In the genomic region with DNA sequence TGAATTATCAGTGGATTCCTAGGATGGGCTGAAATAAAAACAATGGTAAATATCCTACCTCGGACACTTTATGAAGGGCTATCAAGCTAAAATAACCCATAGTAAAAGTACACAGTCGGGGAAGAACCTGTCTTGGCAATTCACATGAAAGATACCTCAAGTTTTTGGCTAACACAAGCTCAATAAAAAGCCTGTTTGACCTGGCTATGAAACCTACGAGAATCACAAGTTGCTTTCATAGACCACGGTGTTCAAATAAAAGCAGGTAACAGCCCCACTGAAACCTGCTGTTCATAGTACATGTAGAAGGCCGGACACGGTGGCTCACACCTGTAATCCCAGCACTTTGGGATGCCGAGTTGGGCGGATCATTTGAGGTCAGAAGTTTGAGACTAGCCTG, we compare ENCODE assay signal across 17 cellular contexts. TPM values are rescaled to one million over a fixed set of nuclear protein-coding genes. Genes with fewer than 3 reads are reported as not detected.
DNase-seq lines count a peak whose midpoint lies in the region; ATAC-seq, FAIRE-seq and TF ChIP-seq lines count a peak whose summit lies in the region.
"Had no signal": no experiment of that assay in that cellular context is flagged by ENCODE, and none has a peak within 500 bp of the region (broad histone marks: within the 10 kb centered on the region; RNA-seq: fewer than 3 reads in every experiment).

No MANE protein-coding gene starts in this region.

- intact Hi-C loops in endothelial cell of umbilical vein (cut with micrococcal nuclease) = no loop called here
- intact Hi-C loops in CD8-positive, alpha-beta T cell (cut with DNase I, micrococcal nuclease) = no loop called here

- H2AK5ac ChIP-seq in trophoblast cell (ENCODE audit: low read length) = no peak overlapping the region

- peaks cover 50% of the 10 kb centered on the region for H3K36me3 Mint-ChIP-seq in CD8-positive, alpha-beta T cell

- H3K23ac ChIP-seq in trophoblast cell (ENCODE audit: low read length) = no peak overlapping the region

- H3K4me3 Mint-ChIP-seq in CD8-positive, alpha-beta T cell = no peak overlapping the region
- H3K4me3 Mint-ChIP-seq: GM23338, H9 had no signal

- CTCF ChIA-PET in endothelial cell of umbilical vein (lab: Charles Lee) = no interaction called here
- CTCF ChIA-PET in CD8-positive, alpha-beta T cell (lab: Charles Lee) = no interaction called here

- no peaks in the 10 kb centered on the region for H4K20me1 ChIP-seq in endothelial cell of umbilical vein (replicated peaks; ENCODE audit: control insufficient read depth, extremely low read depth, insufficient read depth, low read length)

- H3K4me3 ChIP-seq in LNCaP clone FGC (ENCODE audit: low read depth, low read length) (no peak overlapping the region), endothelial cell of umbilical vein (replicated peaks in 1 of 3; ENCODE audit: insufficient read depth in 1 of 3, low read depth in 1 of 3, low read length in 3 of 3) (no peak overlapping the region), trophoblast cell (ENCODE audit: low read depth, low read length) (no peak overlapping the region)
- H3K4me3 ChIP-seq in CD8-positive, alpha-beta T cell (ENCODE audit: low read depth, low read length) = no peak overlapping the region
- H3K4me3 ChIP-seq: GM23338 had no signal

- H3K9ac ChIP-seq in endothelial cell of umbilical vein (replicated peaks; ENCODE audit: extremely low read depth, insufficient read depth, low read length) = no peak overlapping the region
- no peak overlapping the region for H3K9ac ChIP-seq in trophoblast cell (ENCODE audit: low read length)

- H3K27me3 ChIP-seq in endothelial cell of umbilical vein (ENCODE audit: control insufficient read depth in 2 of 2, insufficient read depth in 2 of 2, low read length in 2 of 2) (no peaks in the 10 kb centered on the region), trophoblast cell (ENCODE audit: insufficient read depth, low read length) (no peaks in the 10 kb centered on the region)
- no peaks in the 10 kb centered on the region for H3K27me3 ChIP-seq in CD8-positive, alpha-beta T cell (ENCODE audit: insufficient read depth, low read length)

- FAIRE-seq in endothelial cell of umbilical vein (lab: Jason Lieb, UNC) = peak; percentile 71
- FAIRE-seq: D721Med, GM12892 had no signal

- BruUV-seq in endothelial cell of umbilical vein (replicated peaks; lab: Mats Ljungman, UMichigan) = no TSS peak

- no peak for ATAC-seq in GM19351 (IDR thresholded peaks at IDR 0.05; ENCODE audit: unreplicated experiment)
- no peak for ATAC-seq in CD8-positive, alpha-beta T cell
- ATAC-seq: GM23338, HCT116 had no signal

- H3K4me1 ChIP-seq in endothelial cell of umbilical vein (ENCODE audit: control insufficient read depth, extremely low read depth, insufficient read depth, low read length) = no peaks in the 10 kb centered on the region
- H3K4me1 ChIP-seq in trophoblast cell (ENCODE audit: control insufficient read depth in 1 of 2, insufficient read depth in 2 of 2, low read length in 2 of 2) = no peaks in the 10 kb centered on the region
- peaks cover 26% of the 10 kb centered on the region for H3K4me1 ChIP-seq in CD8-positive, alpha-beta T cell (ENCODE audit: insufficient read depth, low read length)

- H3K18ac ChIP-seq in trophoblast cell (ENCODE audit: low read length) = no peak overlapping the region

- no peak overlapping the region for H4K12ac ChIP-seq in trophoblast cell (ENCODE audit: low read depth, low read length)

- no peaks in the 10 kb centered on the region for H3K9me1 ChIP-seq in endothelial cell of umbilical vein (replicated peaks; ENCODE audit: control insufficient read depth, extremely low read depth, insufficient read depth, low read length)

- H3K4me2 ChIP-seq in endothelial cell of umbilical vein (ENCODE audit: insufficient read depth, low read length) (no peak overlapping the region), trophoblast cell (ENCODE audit: low read length) (no peak overlapping the region)
- H3K4me2 ChIP-seq: GM23338 had no signal

- no peaks in the 10 kb centered on the region for H3K79me1 ChIP-seq in trophoblast cell (ENCODE audit: low read length)

- no peak overlapping the region for H2BK120ac ChIP-seq in trophoblast cell (ENCODE audit: insufficient read depth, low read length, poor library complexity)

- H3K36me3 ChIP-seq in endothelial cell of umbilical vein (ENCODE audit: control insufficient read depth in 2 of 2, extremely low read depth in 1 of 2, insufficient read depth in 2 of 2, low read length in 2 of 2) (no peaks in the 10 kb centered on the region), trophoblast cell (ENCODE audit: control insufficient read depth in 1 of 2, insufficient read depth in 2 of 2, low read length in 2 of 2) (peaks cover 2 to 6% of the 10 kb centered on the region in 2 experiments)
- peaks cover 6% of the 10 kb centered on the region for H3K36me3 ChIP-seq in CD8-positive, alpha-beta T cell (ENCODE audit: insufficient read depth, low read length)

- peak overlapping the region; percentile 75 for H3K4ac ChIP-seq in trophoblast cell (ENCODE audit: low read depth, low read length)

- DNase-seq in LNCaP clone FGC (ENCODE audit: low read depth) = peak; percentile 68
- no peak for DNase-seq in endothelial cell of umbilical vein (ENCODE audit: low read depth, low spot score)
- DNase-seq in trophoblast cell = no peak
- DNase-seq in CD8-positive, alpha-beta T cell = no peak
- DNase-seq in cerebellar nuclear complex (lab: John Stamatoyannopoulos, UW) = no peak
- DNase-seq: C1 segment of cervical spinal cord; CD8-positive, alpha-beta memory T cell; DMS 273 treated with DMSO at 0.1 percent for 48 hours; DMS53; DMS79 treated with DMSO at 0.1 percent for 48 hours; GF-D8; H9 had no signal

- H3K9me3 Mint-ChIP-seq in CD8-positive, alpha-beta T cell = no peaks in the 10 kb centered on the region
- H3K9me3 Mint-ChIP-seq: CD8-positive, alpha-beta memory T cell; GM23338 had no signal

- H2BK12ac ChIP-seq in trophoblast cell (ENCODE audit: low read length) = no peak overlapping the region

- TF ChIP-seq CTCF in LNCaP clone FGC (IDR thresholded peaks at IDR 0.05; ENCODE audit: control insufficient read depth, extremely low read depth, insufficient read depth) (no peak), endothelial cell of umbilical vein (IDR thresholded peaks at IDR 0.05; ENCODE audit: extremely low read depth in 1 of 2, insufficient read depth in 1 of 2, low read depth in 1 of 2, low read length in 2 of 2) (no peak)
- TF ChIP-seq CTCF in CD8-positive, alpha-beta T cell (IDR thresholded peaks at IDR 0.05) = no peak

- no peak overlapping the region for H4K8ac ChIP-seq in trophoblast cell (ENCODE audit: low read depth, low read length)

- no peak overlapping the region for H3K14ac ChIP-seq in trophoblast cell (ENCODE audit: low read length)

- H3K27me3 Mint-ChIP-seq in CD8-positive, alpha-beta T cell (ENCODE audit: low read depth) = no peaks in the 10 kb centered on the region

- H3K79me2 ChIP-seq in endothelial cell of umbilical vein (ENCODE audit: control insufficient read depth, insufficient read depth, low read length) (peaks cover 93% of the 10 kb centered on the region), trophoblast cell (ENCODE audit: control insufficient read depth, insufficient read depth, low read length, poor library complexity) (peaks cover 2% of the 10 kb centered on the region)

- no peaks in the 10 kb centered on the region for H3K9me3 ChIP-seq in endothelial cell of umbilical vein (replicated peaks; ENCODE audit: control insufficient read depth, insufficient read depth, low read length)
- no peaks in the 10 kb centered on the region for H3K9me3 ChIP-seq in trophoblast cell (ENCODE audit: insufficient read depth, low read depth, low read length)
- H3K9me3 ChIP-seq in CD8-positive, alpha-beta T cell (ENCODE audit: low read length) = no peaks in the 10 kb centered on the region

- dilution Hi-C loops in endothelial cell of umbilical vein (cut with MboI; ENCODE audit: extremely low pct_ligation_motif_present, low sequenced_read_pairs) = no loop called here

- no peak overlapping the region for H2AFZ ChIP-seq in endothelial cell of umbilical vein (ENCODE audit: low read depth, low read length)
- H2AFZ ChIP-seq in trophoblast cell (ENCODE audit: insufficient read depth, low read length, poor library complexity) = no peak overlapping the region
- H2AFZ ChIP-seq: GM23338 had no signal

- H2BK5ac ChIP-seq in trophoblast cell (ENCODE audit: low read depth, low read length, poor library complexity) = no peak overlapping the region

- H4K91ac ChIP-seq in trophoblast cell (ENCODE audit: low read depth, low read length) = no peak overlapping the region

- POLR2A ChIA-PET in endothelial cell of umbilical vein (lab: Charles Lee) = interaction anchor here (1.1 kb wide), 1 partner anchor 9 kb away, joined by 3 read pairs; no protein-coding TSS in a partner anchor
- POLR2A ChIA-PET in CD8-positive, alpha-beta T cell (lab: Charles Lee) = interaction anchor here (0.6 to 2.7 kb wide), 2 partner anchors 13 to 17 kb away, joined by 3 to 10 read pairs; partner anchors contain the start of gene RLIM

- WGBS in trophoblast cell (ENCODE audit: extremely low coverage, insufficient coverage, insufficient read length) = no CpG with 5 or more reads among the region's 8 CpGs

- no peak overlapping the region for H3K27ac Mint-ChIP-seq in CD8-positive, alpha-beta T cell
- H3K27ac Mint-ChIP-seq: H9 had no signal

- no peak overlapping the region for H3K27ac ChIP-seq in endothelial cell of umbilical vein (ENCODE audit: insufficient read depth, low read depth, low read length)
- H3K27ac ChIP-seq in trophoblast cell (ENCODE audit: low read depth, low read length) = no peak overlapping the region
- no peak overlapping the region for H3K27ac ChIP-seq in CD8-positive, alpha-beta T cell (ENCODE audit: low read depth, low read length)

- peaks cover 68% of the 10 kb centered on the region for H3K4me1 Mint-ChIP-seq in CD8-positive, alpha-beta T cell (ENCODE audit: low read depth)

- no peak for TF ChIP-seq POLR2A in endothelial cell of umbilical vein (IDR thresholded peaks at IDR 0.05; ENCODE audit: low read depth, low read length)

TF ChIP-seq in endothelial cell of umbilical vein, 7 proteins besides CTCF, POLR2A, EP300 and RAD21 (continues in another document):
- TF ChIP-seq FOS (IDR thresholded peaks at IDR 0.05; ENCODE audit: borderline replicate concordance, insufficient read depth, low read length) (no peak), JUN (IDR thresholded peaks at IDR 0.05; ENCODE audit: borderline replicate concordance, insufficient read depth, insufficient read length, low read depth) (no peak), POLR2AphosphoS5 (IDR thresholded peaks at IDR 0.05; ENCODE audit: insufficient read depth, low read depth, low read length) (no peak)

RNA-seq across cellular contexts. Expression of gene RLIM, which starts 12.3 kb away (rescaled TPM):
- total RNA-seq in endothelial cell of umbilical vein = 40.1 and 41.7 TPM in 2 replicates
- 6.2 and 8.2 TPM in 2 replicates for polyA plus RNA-seq in endothelial cell of umbilical vein
- 9.7 and 10.1 TPM in 2 replicates for polyA plus RNA-seq in endothelial cell of umbilical vein (2011; cell fraction: cytosol; rRNA removed)
- polyA plus RNA-seq in endothelial cell of umbilical vein (2011; cell fraction: nucleus; rRNA removed) = 18.3 and 21.9 TPM in 2 replicates
- polyA plus RNA-seq in endothelial cell of umbilical vein (2012) = 19.7 and 25.0 TPM in 2 replicates
- polyA minus RNA-seq in endothelial cell of umbilical vein = 36.9 and 38.7 TPM in 2 replicates
- polyA minus RNA-seq in endothelial cell of umbilical vein (2011; cell fraction: cytosol; rRNA and poly(A)+ RNA removed) = 61.1 TPM
- 44.9 and 56.9 TPM in 2 replicates for polyA minus RNA-seq in endothelial cell of umbilical vein (2011; cell fraction: nucleus; rRNA and poly(A)+ RNA removed)
- 17.5 and 18.6 TPM in 2 replicates for polyA plus RNA-seq in trophoblast cell (2013)
- 10 to 100 TPM; 71.0 to 76.2 TPM for total RNA-seq in CD8-positive, alpha-beta T cell
